ENCODE assay signal across 10 cellular contexts in the genomic region with DNA sequence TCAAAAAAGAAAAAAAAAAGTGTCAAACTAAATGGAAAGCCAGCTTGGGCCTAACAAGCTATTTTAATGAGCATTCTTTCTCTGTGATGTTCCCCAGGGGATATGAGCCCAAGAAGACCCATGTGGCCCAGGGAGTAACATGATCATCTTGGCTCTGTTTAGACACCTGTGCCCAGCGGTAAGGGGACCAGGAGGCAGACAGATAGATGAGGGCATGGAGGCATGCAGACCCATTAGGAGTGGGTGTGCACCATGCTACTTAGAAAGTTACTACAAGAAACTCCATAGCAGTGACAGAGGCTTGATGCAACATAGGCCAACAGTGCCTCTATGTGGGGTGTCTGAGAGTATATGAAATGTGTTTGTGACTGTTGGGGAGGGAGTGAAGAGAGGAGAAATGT. TPM values are rescaled to one million over a fixed set of nuclear protein-coding genes. Genes with fewer than 3 reads are reported as not detected.
DNase-seq lines count a peak whose midpoint lies in the region; ATAC-seq, FAIRE-seq and TF ChIP-seq lines count a peak whose summit lies in the region.
"Had no signal": no experiment of that assay in that cellular context is flagged by ENCODE, and none has a peak within 500 bp of the region (broad histone marks: within the 10 kb centered on the region; RNA-seq: fewer than 3 reads in every experiment).

No MANE protein-coding gene starts in this region.

- H3K27me3 ChIP-seq in astrocyte (ENCODE audit: insufficient read depth, low read length) (no peaks in the 10 kb centered on the region), neuronal stem cell (ENCODE audit: control insufficient read depth in 3 of 3, insufficient read depth in 3 of 3, low read depth in 1 of 3, low read length in 3 of 3) (no peaks in the 10 kb centered on the region)

- H3K9ac ChIP-seq in astrocyte (ENCODE audit: low read length) (no peak overlapping the region), neuronal stem cell (ENCODE audit: low read depth, low read length, poor library complexity) (no peak overlapping the region)

- no peak overlapping the region for H2BK120ac ChIP-seq in neuronal stem cell (ENCODE audit: low read depth, low read length)

- H4K8ac ChIP-seq in neuronal stem cell (ENCODE audit: low read depth, low read length) = no peak overlapping the region

- H3K36me3 Mint-ChIP-seq in activated T-cell treated with anti-CD3 and anti-CD28 coated beads, Interleukin-2, amount 50 U/mL, for 4 hours (ENCODE audit: insufficient read depth) = peaks cover 4% of the 10 kb centered on the region
- no peaks in the 10 kb centered on the region for H3K36me3 Mint-ChIP-seq in astrocyte (ENCODE audit: low read depth, unreplicated experiment)
- no peaks in the 10 kb centered on the region for H3K36me3 Mint-ChIP-seq in glutamatergic neuron (ENCODE audit: unreplicated experiment)

- no peak overlapping the region for H3K4me3 Mint-ChIP-seq in activated T-cell treated with anti-CD3 and anti-CD28 coated beads, Interleukin-2, amount 50 U/mL, for 4 hours
- H3K4me3 Mint-ChIP-seq in astrocyte (ENCODE audit: unreplicated experiment) (no peak overlapping the region), glutamatergic neuron (ENCODE audit: unreplicated experiment) (no peak overlapping the region)
- H3K4me3 Mint-ChIP-seq: CD14-positive monocyte had no signal

- H3K36me3 ChIP-seq in astrocyte (ENCODE audit: insufficient read depth, low read length) = no peaks in the 10 kb centered on the region
- H3K36me3 ChIP-seq in neuronal stem cell (replicated peaks in 1 of 2; ENCODE audit: control insufficient read depth in 2 of 2, insufficient read depth in 2 of 2, low read length in 2 of 2) = peaks cover 0 to 2% of the 10 kb centered on the region in 2 donors

- H4K91ac ChIP-seq in neuronal stem cell (ENCODE audit: low read depth, low read length, poor library complexity) = peak overlapping the region; percentile 96

- no peaks in the 10 kb centered on the region for H3K9me3 Mint-ChIP-seq in activated T-cell treated with anti-CD3 and anti-CD28 coated beads, Interleukin-2, amount 50 U/mL, for 4 hours
- H3K9me3 Mint-ChIP-seq in astrocyte (ENCODE audit: unreplicated experiment) = no peaks in the 10 kb centered on the region
- peaks cover 7% of the 10 kb centered on the region for H3K9me3 Mint-ChIP-seq in glutamatergic neuron (ENCODE audit: unreplicated experiment)

- H2AK5ac ChIP-seq in neuronal stem cell (ENCODE audit: low read depth, low read length) = no peak overlapping the region

- no peak for FAIRE-seq in astrocyte (lab: Jason Lieb, UNC)

- no peak overlapping the region for H2BK5ac ChIP-seq in neuronal stem cell (ENCODE audit: low read length)

- no peak overlapping the region for H3K14ac ChIP-seq in neuronal stem cell (ENCODE audit: low read length)

- no peak overlapping the region for H3K18ac ChIP-seq in neuronal stem cell (ENCODE audit: low read length)

- no peak for TF ChIP-seq CTCF in astrocyte (IDR thresholded peaks at IDR 0.05; ENCODE audit: insufficient read depth, low read depth, low read length)
- no peak for TF ChIP-seq CTCF in glutamatergic neuron (IDR thresholded peaks at IDR 0.05; ENCODE audit: partially characterized antibody, unreplicated experiment)

- H3K27ac Mint-ChIP-seq in astrocyte (ENCODE audit: unreplicated experiment) (peak overlapping the region; percentile 53), glutamatergic neuron (ENCODE audit: unreplicated experiment) (no peak overlapping the region)

- no peak overlapping the region for H3K4ac ChIP-seq in neuronal stem cell (ENCODE audit: low read length)

- WGBS in neuronal stem cell (ENCODE audit: extremely low coverage in 2 of 2, insufficient read length in 2 of 2, insufficient replicate concordance in 1 of 2), 2 donors = no CpG with 5 or more reads among the region's 1 CpG

- peak; percentile 4 for DNase-seq in activated T-cell treated with anti-CD3 and anti-CD28 coated beads for 48 hours (ENCODE audit: low read depth)
- no peak for DNase-seq in activated T-cell treated with anti-CD3 and anti-CD28 coated beads, Interleukin-2, amount 50 U/mL, for 4 hours
- no peak for DNase-seq in astrocyte (ENCODE audit: low read depth)
- no peak for DNase-seq in neuronal stem cell (ENCODE audit: low spot score)
- DNase-seq in NCI-H2081 treated with DMSO at 0.1 percent for 48 hours (lab: John Stamatoyannopoulos, UW) = no peak
- DNase-seq in glutamatergic neuron = no peak
- DNase-seq: activated gamma-delta T cell treated with Interleukin-2 at 50 U/mL for 16 hours had no signal

- no peak overlapping the region for H3K4me2 ChIP-seq in astrocyte (ENCODE audit: low read length)
- no peak overlapping the region for H3K4me2 ChIP-seq in neuronal stem cell (ENCODE audit: insufficient read depth, low read length, poor library complexity, severe bottlenecking)

- H2BK15ac ChIP-seq in neuronal stem cell (ENCODE audit: low read length) = no peak overlapping the region

- H2BK12ac ChIP-seq in neuronal stem cell (ENCODE audit: low read length) = no peak overlapping the region

- peak; percentile 57 for TF ChIP-seq RAD21 in Ishikawa (IDR thresholded peaks at IDR 0.05; ENCODE audit: low read depth)

- H3K9me3 ChIP-seq in astrocyte (ENCODE audit: insufficient read depth, low read depth, low read length) (no peaks in the 10 kb centered on the region), neuronal stem cell (replicated peaks in 1 of 2; ENCODE audit: control insufficient read depth in 2 of 2, insufficient read depth in 1 of 2, low read depth in 1 of 2, low read length in 2 of 2) (no peaks in the 10 kb centered on the region)

- TF ChIP-seq EP300 in Ishikawa (IDR thresholded peaks at IDR 0.05; ENCODE audit: borderline replicate concordance) = no peak

- H3K4me1 Mint-ChIP-seq in activated T-cell treated with anti-CD3 and anti-CD28 coated beads, Interleukin-2, amount 50 U/mL, for 4 hours (ENCODE audit: low read depth) = peaks cover 37% of the 10 kb centered on the region
- H3K4me1 Mint-ChIP-seq in astrocyte (ENCODE audit: low read depth, unreplicated experiment) = peaks cover 18% of the 10 kb centered on the region
- H3K4me1 Mint-ChIP-seq in glutamatergic neuron (ENCODE audit: low read depth, unreplicated experiment) = peaks cover 14% of the 10 kb centered on the region

- no peaks in the 10 kb centered on the region for H3K27me3 Mint-ChIP-seq in activated T-cell treated with anti-CD3 and anti-CD28 coated beads, Interleukin-2, amount 50 U/mL, for 4 hours (ENCODE audit: low read depth)
- H3K27me3 Mint-ChIP-seq in astrocyte (ENCODE audit: low read depth, unreplicated experiment) (no peaks in the 10 kb centered on the region), glutamatergic neuron (ENCODE audit: unreplicated experiment) (peaks cover 6% of the 10 kb centered on the region)

- no peak overlapping the region for H3K27ac ChIP-seq in astrocyte (ENCODE audit: low read depth, low read length)
- H3K27ac ChIP-seq in neuronal stem cell (replicated peaks; ENCODE audit: low read length) = no peak overlapping the region

- peaks cover 11% of the 10 kb centered on the region for H3K4me1 ChIP-seq in astrocyte (ENCODE audit: insufficient read depth, low read length)
- peaks cover 3 to 4% of the 10 kb centered on the region in 2 donors for H3K4me1 ChIP-seq in neuronal stem cell (ENCODE audit: control insufficient read depth in 2 of 2, insufficient read depth in 1 of 2, low read depth in 1 of 2, low read length in 2 of 2)

- peaks cover 5% of the 10 kb centered on the region for H3K79me2 ChIP-seq in astrocyte (ENCODE audit: insufficient read depth, low read length)

- H3K79me1 ChIP-seq in neuronal stem cell (ENCODE audit: low read depth, low read length) = no peaks in the 10 kb centered on the region

- H4K20me1 ChIP-seq in astrocyte (ENCODE audit: insufficient read depth, low read length) = no peaks in the 10 kb centered on the region

- H3K23ac ChIP-seq in neuronal stem cell (ENCODE audit: low read depth, low read length, poor library complexity) = no peak overlapping the region

- no peak overlapping the region for H3K4me3 ChIP-seq in astrocyte (ENCODE audit: insufficient read depth, low read depth, low read length)
- no peak overlapping the region for H3K4me3 ChIP-seq in neuronal stem cell (ENCODE audit: low read length in 2 of 2)

- H2AFZ ChIP-seq in astrocyte (ENCODE audit: low read depth, low read length) (no peak overlapping the region), neuronal stem cell (ENCODE audit: low read length) (no peak overlapping the region)

- ATAC-seq in activated T-cell treated with anti-CD3 and anti-CD28 coated beads, Interleukin-2, amount 50 U/mL, for 4 hours = no peak
- ATAC-seq in GM21737 (IDR thresholded peaks at IDR 0.05; ENCODE audit: unreplicated experiment) = no peak

TF ChIP-seq in Ishikawa, 13 proteins besides CTCF, POLR2A, EP300 and RAD21:
- TF ChIP-seq NFIC (IDR thresholded peaks at IDR 0.05) (no peak), CEBPB (IDR thresholded peaks at IDR 0.05) (no peak), YY1 (IDR thresholded peaks at IDR 0.05; ENCODE audit: low read depth) (no peak), TAF1 (IDR thresholded peaks at IDR 0.05; ENCODE audit: low read depth) (no peak), FOXM1 (IDR thresholded peaks at IDR 0.05; ENCODE audit: borderline replicate concordance, low read depth) (no peak), TEAD4 (IDR thresholded peaks at IDR 0.05) (no peak), CREB1 (IDR thresholded peaks at IDR 0.05; ENCODE audit: low read depth) (no peak), ZBTB7A (IDR thresholded peaks at IDR 0.05; ENCODE audit: low read depth) (no peak), EGR1 (IDR thresholded peaks at IDR 0.05) (no peak)
- TF ChIP-seq, protein P1, sequence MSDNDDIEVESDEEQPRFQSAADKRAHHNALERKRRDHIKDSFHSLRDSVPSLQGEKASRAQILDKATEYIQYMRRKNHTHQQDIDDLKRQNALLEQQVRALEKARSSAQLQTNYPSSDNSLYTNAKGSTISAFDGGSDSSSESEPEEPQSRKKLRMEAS (IDR thresholded peaks at IDR 0.05) = no peak
- TF ChIP-seq, protein P2, sequence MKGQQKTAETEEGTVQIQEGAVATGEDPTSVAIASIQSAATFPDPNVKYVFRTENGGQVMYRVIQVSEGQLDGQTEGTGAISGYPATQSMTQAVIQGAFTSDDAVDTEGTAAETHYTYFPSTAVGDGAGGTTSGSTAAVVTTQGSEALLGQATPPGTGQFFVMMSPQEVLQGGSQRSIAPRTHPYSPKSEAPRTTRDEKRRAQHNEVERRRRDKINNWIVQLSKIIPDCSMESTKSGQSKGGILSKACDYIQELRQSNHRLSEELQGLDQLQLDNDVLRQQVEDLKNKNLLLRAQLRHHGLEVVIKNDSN (IDR thresholded peaks at IDR 0.05) = no peak

RNA-seq across cellular contexts. Expression of a gene that starts 3.1 kb away (rescaled TPM):
- total RNA-seq in activated T-cell treated with anti-CD3 and anti-CD28 coated beads, Interleukin-2, amount 50 U/mL, for 4 hours = 10 to 100 TPM; 14.4 to 16.9 (median 14.8) TPM
- total RNA-seq in astrocyte = 13.9 and 14.8 TPM in 2 replicates
- 19.1 TPM for polyA plus RNA-seq in neuronal stem cell (2013, experiment 1 of 2)
- 18.8 TPM for polyA plus RNA-seq in neuronal stem cell (2013, experiment 2 of 2)
- 31.9 TPM for total RNA-seq in glutamatergic neuron (ENCODE audit: unreplicated experiment)

RNA-seq across cellular contexts. Expression of a gene that starts 45.9 kb away (rescaled TPM):
- total RNA-seq in activated T-cell treated with anti-CD3 and anti-CD28 coated beads, Interleukin-2, amount 50 U/mL, for 4 hours = 10 to 100 TPM; 24.0 to 40.8 (median 34.9) TPM
- total RNA-seq in astrocyte (21.4 and 24.2 TPM in 2 replicates), glutamatergic neuron (ENCODE audit: unreplicated experiment) (39.0 TPM)
- 16.5 TPM for polyA plus RNA-seq in neuronal stem cell (2013, experiment 1 of 2)
- 16.2 TPM for polyA plus RNA-seq in neuronal stem cell (2013, experiment 2 of 2)
